Comparison of ENCODE assay signal across 32 cellular contexts in genomic region chr1:39017266-39017665, GRCh38.
"Had no signal": no experiment of that assay in that cellular context is flagged by ENCODE, and none has a peak within 500 bp of the region (broad histone marks: within the 10 kb centered on the region; RNA-seq: fewer than 3 reads in every experiment).

No MANE protein-coding gene starts in this region.

- H3K36me3 ChIP-seq: adrenal gland, ovary, prostate gland, WERI-Rb-1 had no signal

- H3K27ac Mint-ChIP-seq: activated CD4-positive, alpha-beta memory T cell treated with anti-CD3 and anti-CD28 coated beads for 36 hours; activated CD4-positive, alpha-beta T cell treated with anti-CD3 and anti-CD28 coated beads, Interleukin-2, amount 10 ng/mL, durations not matched to agents 24 days and 14 days; activated naive CD4-positive, alpha-beta T cell treated with anti-CD3 and anti-CD28 coated beads for 36 hours; activated naive CD8-positive, alpha-beta T cell treated with anti-CD3 and anti-CD28 coated beads for 36 hours; activated T-helper 1 cell treated with anti-CD3 and anti-CD28 coated beads, Interleukin-12 subunit alpha, Interleukin-12 subunit beta, Interleukin-2, Interleukin-4 antibody, amounts not matched to agents 30 ng/mL and 10 ng/mL and 1 ng/mL, durations not matched to agents 14 hours and 24 hours and 36 hours; brain; mesothelial cell of epicardium; nephron progenitor cell; stimulated activated memory B cell treated with anti-CD40 and anti-IgM and Interleukin-4, amounts not matched to agents 10 μg/mL and 1 μg/mL and 100 μg/mL, for 72 hours; stimulated activated naive CD8-positive, alpha-beta T cell treated with anti-CD3 and anti-CD28 coated beads, Interleukin-15, amount 100 ng/mL, for 72 hours; T-helper 1 cell treated with Interleukin-12 subunit alpha and Interleukin-12 subunit beta and Interleukin-4 antibody, amounts not matched to agents 30 μg/mL and 1 μg/mL, for 36 hours had no signal

- DNase-seq: activated CD4-positive, alpha-beta memory T cell treated with anti-CD3 and anti-CD28 coated beads for 36 hours; activated CD4-positive, alpha-beta T cell treated with anti-CD3 and anti-CD28 coated beads, Interleukin-2, amount 10 ng/mL, durations not matched to agents 24 days and 14 days; activated CD4-positive, CD25-positive, alpha-beta regulatory T cell treated with anti-CD3 and anti-CD28 coated beads, Interleukin-2, amount 50 U/mL, for 72 hours; activated CD8-positive, alpha-beta memory T cell treated with anti-CD3 and anti-CD28 coated beads, Interleukin-2, amount 50 U/mL, for 4 hours; activated effector memory CD4-positive, alpha-beta T cell treated with anti-CD3 and anti-CD28 coated beads, Interleukin-2, amount 50 U/mL, for 16 hours; activated naive CD4-positive, alpha-beta T cell treated with anti-CD3 and anti-CD28 coated beads for 36 hours; activated naive CD8-positive, alpha-beta T cell treated with anti-CD3 and anti-CD28 coated beads for 36 hours; activated T-cell treated with anti-CD3 and anti-CD28 coated beads, Interleukin-2, amount 50 U/mL, for 1 hour; adrenal gland; aorta; cortex of kidney; foreskin fibroblast; left colon; naive B cell; nephron progenitor cell; ovary; stimulated activated CD4-positive, alpha-beta T cell treated with anti-CD3 and anti-CD28 coated beads, Interleukin-1b, Interleukin-23, amount 100 ng/mL, for 48 hours; stimulated activated CD4-positive, alpha-beta T cell treated with anti-CD3 and anti-CD28 coated beads, Interleukin-4, amount 100 ng/mL, for 4 hours; stimulated activated CD8-positive, alpha-beta memory T cell treated with anti-CD3 and anti-CD28 coated beads, Interleukin-4, amount 100 ng/mL, for 48 hours; stimulated activated naive CD8-positive, alpha-beta T cell treated with anti-CD3 and anti-CD28 coated beads, Interleukin-15, amount 100 ng/mL, for 72 hours; substantia nigra; T1000; upper lobe of left lung; WERI-Rb-1 had no signal

- ATAC-seq: left colon; stimulated activated memory B cell treated with anti-CD40 and anti-IgM and Interleukin-4, amounts not matched to agents 10 μg/mL and 1 μg/mL and 100 μg/mL, for 72 hours; stimulated activated naive CD8-positive, alpha-beta T cell treated with anti-CD3 and anti-CD28 coated beads, Interleukin-15, amount 100 ng/mL, for 72 hours had no signal

- H3K36me3 Mint-ChIP-seq: naive B cell had no signal

- H3K4me1 Mint-ChIP-seq: activated naive CD8-positive, alpha-beta T cell treated with anti-CD3 and anti-CD28 coated beads for 36 hours; brain; mesothelial cell of epicardium; naive B cell; stimulated activated memory B cell treated with anti-CD40 and anti-IgM and Interleukin-4, amounts not matched to agents 10 μg/mL and 1 μg/mL and 100 μg/mL, for 72 hours; stimulated activated naive CD8-positive, alpha-beta T cell treated with anti-CD3 and anti-CD28 coated beads, Interleukin-15, amount 100 ng/mL, for 72 hours had no signal

- H3K27me3 Mint-ChIP-seq: activated CD4-positive, alpha-beta memory T cell treated with anti-CD3 and anti-CD28 coated beads for 36 hours; activated naive CD8-positive, alpha-beta T cell treated with anti-CD3 and anti-CD28 coated beads for 36 hours; brain; stimulated activated memory B cell treated with anti-CD40 and anti-IgM and Interleukin-4, amounts not matched to agents 10 μg/mL and 1 μg/mL and 100 μg/mL, for 72 hours; stimulated activated naive CD8-positive, alpha-beta T cell treated with anti-CD3 and anti-CD28 coated beads, Interleukin-15, amount 100 ng/mL, for 72 hours had no signal

- H3K27ac ChIP-seq: adrenal gland, ovary, prostate gland, upper lobe of left lung, WERI-Rb-1 had no signal

- H3K4me1 ChIP-seq: adrenal gland, prostate gland, upper lobe of left lung had no signal

- H3K9me3 ChIP-seq: adrenal gland, ovary, prostate gland, upper lobe of left lung had no signal

- H3K4me3 Mint-ChIP-seq: activated CD4-positive, alpha-beta memory T cell treated with anti-CD3 and anti-CD28 coated beads for 36 hours; activated CD4-positive, alpha-beta T cell treated with anti-CD3 and anti-CD28 coated beads, Interleukin-2, amount 10 ng/mL, durations not matched to agents 24 days and 14 days; activated naive CD4-positive, alpha-beta T cell treated with anti-CD3 and anti-CD28 coated beads for 36 hours; activated naive CD8-positive, alpha-beta T cell treated with anti-CD3 and anti-CD28 coated beads for 36 hours; activated T-helper 1 cell treated with anti-CD3 and anti-CD28 coated beads, Interleukin-12 subunit alpha, Interleukin-12 subunit beta, Interleukin-2, Interleukin-4 antibody, amounts not matched to agents 30 ng/mL and 10 ng/mL and 1 ng/mL, durations not matched to agents 14 hours and 24 hours and 36 hours; brain; mesothelial cell of epicardium; naive B cell; nephron progenitor cell; stimulated activated memory B cell treated with anti-CD40 and anti-IgM and Interleukin-4, amounts not matched to agents 10 μg/mL and 1 μg/mL and 100 μg/mL, for 72 hours; stimulated activated naive CD8-positive, alpha-beta T cell treated with anti-CD3 and anti-CD28 coated beads, Interleukin-15, amount 100 ng/mL, for 72 hours; T-helper 1 cell treated with Interleukin-12 subunit alpha and Interleukin-12 subunit beta and Interleukin-4 antibody, amounts not matched to agents 30 μg/mL and 1 μg/mL, for 36 hours had no signal

- FAIRE-seq: keratinocyte had no signal

- H3K4me3 ChIP-seq: adrenal gland, ovary, prostate gland, smooth muscle cell, upper lobe of left lung had no signal

- H3K9me3 Mint-ChIP-seq: activated CD4-positive, alpha-beta memory T cell treated with anti-CD3 and anti-CD28 coated beads for 36 hours; activated CD4-positive, alpha-beta T cell treated with anti-CD3 and anti-CD28 coated beads, Interleukin-2, amount 10 ng/mL, durations not matched to agents 24 days and 14 days; activated naive CD4-positive, alpha-beta T cell treated with anti-CD3 and anti-CD28 coated beads for 36 hours; activated naive CD8-positive, alpha-beta T cell treated with anti-CD3 and anti-CD28 coated beads for 36 hours; activated T-helper 1 cell treated with anti-CD3 and anti-CD28 coated beads, Interleukin-12 subunit alpha, Interleukin-12 subunit beta, Interleukin-2, Interleukin-4 antibody, amounts not matched to agents 30 ng/mL and 10 ng/mL and 1 ng/mL, durations not matched to agents 14 hours and 24 hours and 36 hours; brain; mesothelial cell of epicardium; naive B cell; stimulated activated memory B cell treated with anti-CD40 and anti-IgM and Interleukin-4, amounts not matched to agents 10 μg/mL and 1 μg/mL and 100 μg/mL, for 72 hours; stimulated activated naive CD8-positive, alpha-beta T cell treated with anti-CD3 and anti-CD28 coated beads, Interleukin-15, amount 100 ng/mL, for 72 hours; T-helper 1 cell treated with Interleukin-12 subunit alpha and Interleukin-12 subunit beta and Interleukin-4 antibody, amounts not matched to agents 30 μg/mL and 1 μg/mL, for 36 hours had no signal
